In the genomic region with DNA sequence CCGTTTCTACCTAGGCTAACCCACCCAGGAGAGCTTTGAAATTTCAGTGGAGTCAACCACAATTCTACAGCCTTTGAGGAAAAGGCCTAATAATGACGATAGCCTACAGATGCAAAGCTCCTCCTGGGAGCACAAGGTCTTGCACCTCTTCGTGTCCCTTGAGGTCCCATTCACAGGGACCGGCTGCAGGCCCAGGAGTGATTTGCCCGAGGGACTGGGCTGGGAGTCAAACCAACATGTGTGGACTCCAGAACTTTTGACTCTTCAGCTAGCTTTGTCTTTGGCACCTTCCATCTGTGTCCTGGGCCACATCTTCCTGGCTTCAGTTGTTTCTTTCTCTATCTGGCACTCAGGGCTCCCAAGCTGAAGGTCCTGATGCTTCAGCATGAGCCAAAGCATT, we compare ENCODE assay signal across 1 cellular context.
TF ChIP-seq lines count a peak whose summit lies in the region.

No MANE protein-coding gene starts in this region.

TF ChIP-seq in IMR-90, 13 proteins besides CTCF, POLR2A, EP300 and RAD21:
- TF ChIP-seq CEBPB (IDR thresholded peaks at IDR 0.05; ENCODE audit: low read depth, low read length) (no peak), MAFK (IDR thresholded peaks at IDR 0.05; ENCODE audit: low read depth, low read length) (no peak), ELK1 (IDR thresholded peaks at IDR 0.05; ENCODE audit: borderline replicate concordance, low read depth, low read length) (no peak), FOS (IDR thresholded peaks at IDR 0.05; ENCODE audit: low read depth, low read length) (no peak), SMC3 (IDR thresholded peaks at IDR 0.05; ENCODE audit: low read depth, low read length) (no peak), RFX5 (IDR thresholded peaks at IDR 0.05; ENCODE audit: low read depth, low read length) (no peak), CHD1 (IDR thresholded peaks at IDR 0.05; ENCODE audit: low read depth, low read length) (no peak), NFE2L2 (IDR thresholded peaks at IDR 0.05; ENCODE audit: low read depth, low read length) (no peak), BHLHE40 (IDR thresholded peaks at IDR 0.05; ENCODE audit: low read depth, low read length) (no peak), MAZ (IDR thresholded peaks at IDR 0.05; ENCODE audit: borderline replicate concordance, low read depth, low read length) (no peak), MXI1 (IDR thresholded peaks at IDR 0.05; ENCODE audit: borderline replicate concordance, low read depth, low read length) (no peak), RCOR1 (IDR thresholded peaks at IDR 0.05; ENCODE audit: insufficient replicate concordance, low read length) (no peak)
- TF ChIP-seq, protein P1, sequence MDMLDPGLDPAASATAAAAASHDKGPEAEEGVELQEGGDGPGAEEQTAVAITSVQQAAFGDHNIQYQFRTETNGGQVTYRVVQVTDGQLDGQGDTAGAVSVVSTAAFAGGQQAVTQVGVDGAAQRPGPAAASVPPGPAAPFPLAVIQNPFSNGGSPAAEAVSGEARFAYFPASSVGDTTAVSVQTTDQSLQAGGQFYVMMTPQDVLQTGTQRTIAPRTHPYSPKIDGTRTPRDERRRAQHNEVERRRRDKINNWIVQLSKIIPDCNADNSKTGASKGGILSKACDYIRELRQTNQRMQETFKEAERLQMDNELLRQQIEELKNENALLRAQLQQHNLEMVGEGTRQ (IDR thresholded peaks at IDR 0.05; ENCODE audit: low read depth, low read length), result no peak
TF ChIP-seq in IMR-90: peak in this region for 0.
